ENCODE assay signal across 10 cellular contexts in genomic region chr1:176466514-176466913, GRCh38. TPM values are rescaled to one million over a fixed set of nuclear protein-coding genes. Genes with fewer than 3 reads are reported as not detected.
DNase-seq lines count a peak whose midpoint lies in the region; ATAC-seq, FAIRE-seq and TF ChIP-seq lines count a peak whose summit lies in the region.
"Had no signal": no experiment of that assay in that cellular context is flagged by ENCODE, and none has a peak within 500 bp of the region (broad histone marks: within the 10 kb centered on the region; RNA-seq: fewer than 3 reads in every experiment).

No MANE protein-coding gene starts in this region.

- FAIRE-seq in GM19239 (lab: Jason Lieb, UNC), result no peak

- ATAC-seq in GM21515 (IDR thresholded peaks at IDR 0.05; ENCODE audit: unreplicated experiment), result no peak

- no peaks in the 10 kb centered on the region for H3K27me3 Mint-ChIP-seq in glutamatergic neuron (ENCODE audit: unreplicated experiment)

- TF ChIP-seq CTCF in C4-2B (conservative IDR thresholded peaks at IDR 0.05) (peak; percentile 58), glutamatergic neuron (IDR thresholded peaks at IDR 0.05; ENCODE audit: partially characterized antibody, unreplicated experiment) (peak; percentile 24)

- no peak overlapping the region for H3K4me3 Mint-ChIP-seq in glutamatergic neuron (ENCODE audit: unreplicated experiment)
- H3K4me3 Mint-ChIP-seq: mesothelial cell of epicardium had no signal

- H3K9me3 Mint-ChIP-seq in glutamatergic neuron (ENCODE audit: unreplicated experiment), result no peaks in the 10 kb centered on the region
- H3K9me3 Mint-ChIP-seq: mesothelial cell of epicardium had no signal

- no peaks in the 10 kb centered on the region for H3K4me1 Mint-ChIP-seq in glutamatergic neuron (ENCODE audit: low read depth, unreplicated experiment)
- H3K4me1 Mint-ChIP-seq: mesothelial cell of epicardium had no signal

- DNase-seq in GM19239 (ENCODE audit: insufficient read length, low spot score) (peak; percentile 8), NCI-H82 (lab: John Stamatoyannopoulos, UW) (peak; percentile 80), glutamatergic neuron (no peak), NCI-H1417 treated with DMSO at 0.1 percent for 48 hours (lab: John Stamatoyannopoulos, UW) (no peak), NOMO-1 treated with DMSO at 0.1 percent for 48 hours (lab: John Stamatoyannopoulos, UW; ENCODE audit: unreplicated experiment) (no peak), occipital lobe (lab: John Stamatoyannopoulos, UW) (no peak)
- DNase-seq: activated CD8-positive, alpha-beta memory T cell treated with anti-CD3 and anti-CD28 coated beads, Interleukin-2, amount 50 U/mL, for 4 hours had no signal

- no peak overlapping the region for H3K27ac Mint-ChIP-seq in glutamatergic neuron (ENCODE audit: unreplicated experiment)
- H3K27ac Mint-ChIP-seq: mesothelial cell of epicardium had no signal

- no peaks in the 10 kb centered on the region for H3K36me3 Mint-ChIP-seq in glutamatergic neuron (ENCODE audit: unreplicated experiment)
- H3K36me3 Mint-ChIP-seq: mesothelial cell of epicardium had no signal

- H3K27ac ChIP-seq in C4-2B, result no peak overlapping the region

RNA-seq across cellular contexts. Expression of gene PAPPA2, which starts 3.5 kb away (rescaled TPM):
- total RNA-seq in glutamatergic neuron (ENCODE audit: unreplicated experiment) (2.3 TPM), occipital lobe (13.1 TPM)

Comparison
In these comparisons a context has a peak if more than half of its experiments do, and no peak if none do; other contexts are left out.
1. DNase-seq: peak in GM19239 (single experiment) and NCI-H82 (single experiment); none in glutamatergic neuron (single experiment), NCI-H1417 treated with DMSO at 0.1 percent for 48 hours (single experiment), NOMO-1 treated with DMSO at 0.1 percent for 48 hours (single experiment) and occipital lobe (single experiment).